Comparison of ENCODE assay signal across 8 cellular contexts in genomic region chr10:114874827-114875541, GRCh38. TPM values are rescaled to one million over a fixed set of nuclear protein-coding genes. Genes with fewer than 3 reads are reported as not detected.
DNase-seq lines count a peak whose midpoint lies in the region; ATAC-seq and TF ChIP-seq lines count a peak whose summit lies in the region.

No MANE protein-coding gene starts in this region.

- peak; percentile 37 for TF ChIP-seq CTCF in kidney epithelial cell (IDR thresholded peaks at IDR 0.05; ENCODE audit: insufficient read depth, low read length, poor library complexity, severe bottlenecking)
- TF ChIP-seq CTCF in omental fat pad (IDR thresholded peaks at IDR 0.05) = no peak

- DNase-seq in UCSD-AML1 (lab: John Stamatoyannopoulos, UW; ENCODE audit: unreplicated experiment) = peak; percentile 76
- DNase-seq in kidney epithelial cell (ENCODE audit: low read depth) = no peak
- no peak for DNase-seq in NCI-H146 treated with DMSO at 0.1 percent for 48 hours (lab: John Stamatoyannopoulos, UW; ENCODE audit: unreplicated experiment)
- no peak for DNase-seq in GOT3 (lab: John Stamatoyannopoulos, UW)
- DNase-seq in omental fat pad (ENCODE audit: low spot score) = no peak
- no peak for DNase-seq in ureter (ENCODE audit: low spot score)

- H3K36me3 ChIP-seq in ES-I3 (ENCODE audit: insufficient read depth, low read length) (no peaks in the 10 kb centered on the region), kidney epithelial cell (ENCODE audit: control insufficient read depth, insufficient read depth, low read length) (no peaks in the 10 kb centered on the region)

- no peak overlapping the region for H3K4me3 ChIP-seq in kidney epithelial cell (ENCODE audit: low read depth, low read length)

- H3K27me3 ChIP-seq in kidney epithelial cell (ENCODE audit: control insufficient read depth, insufficient read depth, low read length) = no peaks in the 10 kb centered on the region

- H3K9ac ChIP-seq in ES-I3 (ENCODE audit: low read depth, low read length) = 0 out of 2 replicates have a peak overlapping the region, but pooled peaks have one; percentile 32

- H3K4me1 ChIP-seq in ES-I3 (ENCODE audit: insufficient read depth, low read length) = peaks cover 3% of the 10 kb centered on the region

- no peaks in the 10 kb centered on the region for H3K9me3 ChIP-seq in ES-I3 (ENCODE audit: control insufficient read depth, insufficient read depth, low read length)

- peak; percentile 41 for ATAC-seq in GM21526 (IDR thresholded peaks at IDR 0.05; ENCODE audit: low FRiP score, unreplicated experiment)
- ATAC-seq in omental fat pad (ENCODE audit: low FRiP score) = no peak

RNA-seq across cellular contexts. Expression of gene FHIP2A, which starts 53.4 kb away (rescaled TPM):
- total RNA-seq in kidney epithelial cell = 16.3 and 17.2 TPM in 2 replicates
- 10 to 100 TPM; 21.0 to 37.4 (median 30.2) TPM for total RNA-seq in omental fat pad
- total RNA-seq in ureter = 38.0 TPM
